In genomic region chr15:31304074-31304648, GRCh38 we compare ENCODE assay signal across 1 cellular context.
TF ChIP-seq lines count a peak whose summit lies in the region.

No MANE protein-coding gene starts in this region.

TF ChIP-seq in HepG2, 621 proteins besides CTCF, POLR2A, EP300 and RAD21 (continued from another document):
- TF ChIP-seq BCLAF1 (IDR thresholded peaks at IDR 0.05), result no peak
- no peak for TF ChIP-seq ZNF577 (CRISPR knock-in tag; IDR thresholded peaks at IDR 0.05; ENCODE audit: borderline replicate concordance, low read depth)
- no peak for TF ChIP-seq ZNF235 (CRISPR knock-in tag; IDR thresholded peaks at IDR 0.05; ENCODE audit: borderline replicate concordance)
- no peak for TF ChIP-seq ZMYM2 (CRISPR knock-in tag; IDR thresholded peaks at IDR 0.05)
- no peak for TF ChIP-seq BRF2 (CRISPR knock-in tag; IDR thresholded peaks at IDR 0.05)
- peak; percentile 79 for TF ChIP-seq NR2C2 (CRISPR knock-in tag; IDR thresholded peaks at IDR 0.05; ENCODE audit: borderline replicate concordance)
- no peak for TF ChIP-seq ATF4 (CRISPR knock-in tag; IDR thresholded peaks at IDR 0.05)
- no peak for TF ChIP-seq IKZF1 (IDR thresholded peaks at IDR 0.05)
- TF ChIP-seq ZNF703 (CRISPR knock-in tag; IDR thresholded peaks at IDR 0.05; ENCODE audit: borderline replicate concordance), result no peak
- no peak for TF ChIP-seq ZNF460 (CRISPR knock-in tag; IDR thresholded peaks at IDR 0.05; ENCODE audit: borderline replicate concordance)
- TF ChIP-seq ZNF710 (CRISPR knock-in tag; IDR thresholded peaks at IDR 0.05; ENCODE audit: borderline replicate concordance), result no peak
- TF ChIP-seq IRF9 (CRISPR knock-in tag; IDR thresholded peaks at IDR 0.05; ENCODE audit: borderline replicate concordance), result no peak
- no peak for TF ChIP-seq GRHL1 (CRISPR knock-in tag; conservative IDR thresholded peaks at IDR 0.05)
- no peak for TF ChIP-seq SALL2 (CRISPR knock-in tag; IDR thresholded peaks at IDR 0.05)
- peak; percentile 32; the same call in 1 of the 2 replicates for TF ChIP-seq ZBTB7B (CRISPR knock-in tag; IDR thresholded peaks at IDR 0.05)
- peak; percentile 31; the same call in 1 of the 2 replicates for TF ChIP-seq ZNF574 (CRISPR knock-in tag; IDR thresholded peaks at IDR 0.05)
- TF ChIP-seq DPF2 (CRISPR knock-in tag; IDR thresholded peaks at IDR 0.05; ENCODE audit: borderline replicate concordance, low read depth), result no peak
